In genomic region chr1:111768625-111769024, GRCh38 we compare ENCODE assay signal across 22 cellular contexts. TPM values are rescaled to one million over a fixed set of nuclear protein-coding genes. Genes with fewer than 3 reads are reported as not detected.
DNase-seq lines count a peak whose midpoint lies in the region; ATAC-seq, FAIRE-seq and TF ChIP-seq lines count a peak whose summit lies in the region.
"Had no signal": no experiment of that assay in that cellular context is flagged by ENCODE, and none has a peak within 500 bp of the region (broad histone marks: within the 10 kb centered on the region; RNA-seq: fewer than 3 reads in every experiment).

No MANE protein-coding gene starts in this region.

- no peak overlapping the region for H2BK12ac ChIP-seq in mesenchymal stem cell (ENCODE audit: low read length in 2 of 2)

- H3K4me2 ChIP-seq in K562 (ENCODE audit: insufficient read depth, low read length) (no peak overlapping the region), mesenchymal stem cell (ENCODE audit: low read length, poor library complexity, severe bottlenecking) (no peak overlapping the region)

- FAIRE-seq in K562 (lab: Jason Lieb, UNC), result no peak
- FAIRE-seq: HepG2 had no signal

- intact Hi-C loops in activated naive CD4-positive, alpha-beta T cell treated with anti-CD3 and anti-CD28 coated beads for 36 hours (cut with micrococcal nuclease), result loop anchor here (1.0 to 10.0 kb wide), 7 partner anchors 13 to 736 kb away; partner anchors contain the start of gene DDX20
- intact Hi-C loops in K562 (cut with micrococcal nuclease), result loop anchor here (1.0 to 5.0 kb wide), 2 partner anchors 261 to 287 kb away; no protein-coding TSS in a partner anchor

- no peak overlapping the region for H3K27ac ChIP-seq in K562 (ENCODE audit: extremely low read depth, low read depth, low read length)
- H3K27ac ChIP-seq in mesenchymal stem cell (ENCODE audit: low read length, poor library complexity, severe bottlenecking), result peak overlapping the region; percentile 38
- H3K27ac ChIP-seq: C4-2B, RWPE1 had no signal

- no peak overlapping the region for H3K14ac ChIP-seq in mesenchymal stem cell (ENCODE audit: low read length in 2 of 2)

- peaks cover 3% of the 10 kb centered on the region; the same call in 1 of the 3 replicates for H3K79me2 ChIP-seq in K562 (ENCODE audit: control insufficient read depth, insufficient read depth, low read length)

- H3K9me3 Mint-ChIP-seq in activated naive CD4-positive, alpha-beta T cell treated with anti-CD3 and anti-CD28 coated beads, Interleukin-2, amount 50 U/mL, for 72 hours, result no peaks in the 10 kb centered on the region
- H3K9me3 Mint-ChIP-seq in activated naive CD4-positive, alpha-beta T cell treated with anti-CD3 and anti-CD28 coated beads for 36 hours, result no peaks in the 10 kb centered on the region
- H3K9me3 Mint-ChIP-seq in activated CD4-positive, alpha-beta T cell treated with anti-CD3 and anti-CD28 coated beads, Interleukin-2, amount 10 ng/mL, durations not matched to agents 7 days and 5 days, result no peaks in the 10 kb centered on the region
- H3K9me3 Mint-ChIP-seq: CD8-positive, alpha-beta T cell; H9 had no signal

- H3K4me3 Mint-ChIP-seq in activated naive CD4-positive, alpha-beta T cell treated with anti-CD3 and anti-CD28 coated beads for 36 hours, result no peak overlapping the region
- no peak overlapping the region for H3K4me3 Mint-ChIP-seq in activated CD4-positive, alpha-beta T cell treated with anti-CD3 and anti-CD28 coated beads, Interleukin-2, amount 10 ng/mL, durations not matched to agents 7 days and 5 days
- H3K4me3 Mint-ChIP-seq: CD8-positive, alpha-beta T cell; H9 had no signal

- H4K20me1 ChIP-seq in K562 (replicated peaks; ENCODE audit: control insufficient read depth, insufficient read depth, low read length), result no peaks in the 10 kb centered on the region; the same call in 1 of the 2 replicates

- peaks cover 15% of the 10 kb centered on the region for H3K79me1 ChIP-seq in mesenchymal stem cell (replicated peaks; ENCODE audit: low read length, poor library complexity, severe bottlenecking)

- no peaks in the 10 kb centered on the region for H3K36me3 Mint-ChIP-seq in activated naive CD4-positive, alpha-beta T cell treated with anti-CD3 and anti-CD28 coated beads, Interleukin-2, amount 50 U/mL, for 72 hours
- H3K36me3 Mint-ChIP-seq in activated naive CD4-positive, alpha-beta T cell treated with anti-CD3 and anti-CD28 coated beads for 36 hours (ENCODE audit: low read depth), result peaks cover 16% of the 10 kb centered on the region
- H3K36me3 Mint-ChIP-seq in activated CD4-positive, alpha-beta T cell treated with anti-CD3 and anti-CD28 coated beads, Interleukin-2, amount 10 ng/mL, durations not matched to agents 7 days and 5 days (ENCODE audit: low read depth), result peaks cover 27% of the 10 kb centered on the region

- H3K9me1 ChIP-seq in K562 (ENCODE audit: control insufficient read depth, insufficient read depth, low read length), result no peaks in the 10 kb centered on the region

- peaks cover 12% of the 10 kb centered on the region for H3K4me1 Mint-ChIP-seq in activated naive CD4-positive, alpha-beta T cell treated with anti-CD3 and anti-CD28 coated beads for 36 hours (ENCODE audit: low read depth)
- H3K4me1 Mint-ChIP-seq in activated CD4-positive, alpha-beta T cell treated with anti-CD3 and anti-CD28 coated beads, Interleukin-2, amount 10 ng/mL, durations not matched to agents 7 days and 5 days, result peaks cover 6% of the 10 kb centered on the region
- H3K4me1 Mint-ChIP-seq: H9 had no signal

- H2BK120ac ChIP-seq in mesenchymal stem cell (ENCODE audit: low read depth, low read length), result no peak overlapping the region

- H3K18ac ChIP-seq in mesenchymal stem cell (ENCODE audit: low read depth in 1 of 2, low read length in 2 of 2), result no peak overlapping the region

- in situ Hi-C loops in K562 (cut with MboI), result loop anchor here (5.0 kb wide), 1 partner anchor 546 kb away; no protein-coding TSS in a partner anchor

- TF ChIP-seq EP300 in K562 (IDR thresholded peaks at IDR 0.05; ENCODE audit: low read length), result no peak

- no peak for TF ChIP-seq CTCF in K562 (IDR thresholded peaks at IDR 0.05 in 2 of 3, conservative IDR thresholded peaks at IDR 0.05 in 1 of 3; ENCODE audit: insufficient read depth in 2 of 3, low read depth in 1 of 3, low read length in 3 of 3)

- H3K36me3 ChIP-seq in K562 (ENCODE audit: control insufficient read depth, insufficient read depth, low read length), result peaks cover 61% of the 10 kb centered on the region
- peaks cover 4 to 55% of the 10 kb centered on the region in 2 experiments for H3K36me3 ChIP-seq in mesenchymal stem cell (ENCODE audit: control insufficient read depth in 1 of 2, insufficient read depth in 2 of 2, low read depth in 1 of 2, low read length in 2 of 2)

- peak; percentile 28 to 51 for ATAC-seq in activated naive CD4-positive, alpha-beta T cell treated with anti-CD3 and anti-CD28 coated beads, Interleukin-2, amount 50 U/mL, for 72 hours
- no peak; the same call in 2 of the 3 replicates for ATAC-seq in K562
- no peak for ATAC-seq in HG02623 (IDR thresholded peaks at IDR 0.05; ENCODE audit: unreplicated experiment)
- ATAC-seq: CD8-positive, alpha-beta T cell; HepG2; Panc1 had no signal

- no peaks in the 10 kb centered on the region for H3K27me3 ChIP-seq in K562 (ENCODE audit: control insufficient read depth in 2 of 2, insufficient read depth in 2 of 2, low read length in 2 of 2)
- no peaks in the 10 kb centered on the region for H3K27me3 ChIP-seq in mesenchymal stem cell (ENCODE audit: control insufficient read depth in 1 of 2, insufficient read depth in 1 of 2, low read length in 2 of 2)

- no peak overlapping the region for H4K91ac ChIP-seq in mesenchymal stem cell (ENCODE audit: low read length)

- no peak overlapping the region for H2BK5ac ChIP-seq in mesenchymal stem cell (ENCODE audit: low read depth, low read length, poor library complexity, severe bottlenecking)

- H3K23ac ChIP-seq in mesenchymal stem cell (ENCODE audit: low read length in 2 of 2), result no peak overlapping the region

- H2AFZ ChIP-seq in K562 (ENCODE audit: low read depth, low read length) (no peak overlapping the region), mesenchymal stem cell (ENCODE audit: low read depth, low read length) (no peak overlapping the region)

- H3K4me3 ChIP-seq in K562 (no peak overlapping the region), mesenchymal stem cell (ENCODE audit: insufficient read depth in 1 of 2, low read depth in 1 of 2, low read length in 2 of 2) (no peak overlapping the region)

- H2AK5ac ChIP-seq in mesenchymal stem cell (ENCODE audit: low read length, severe bottlenecking), result no peak overlapping the region

- POLR2A ChIA-PET in K562 (lab: Yijun Ruan, JAX), result interaction anchor here (0.6 to 5.9 kb wide), 7 partner anchors 8 to 457 kb away, joined by 3 to 43 read pairs (median 3); partner anchors contain the start of gene DDX20
- POLR2A ChIA-PET in activated CD4-positive, alpha-beta T cell treated with anti-CD3 and anti-CD28 coated beads, Interleukin-2, amount 10 ng/mL, durations not matched to agents 7 days and 5 days (lab: Charles Lee), result interaction anchor here (0.7 kb wide), 1 partner anchor 589 kb away, joined by 3 read pairs; no protein-coding TSS in a partner anchor

- no peak overlapping the region for H2BK15ac ChIP-seq in mesenchymal stem cell (ENCODE audit: low read depth, poor library complexity, severe bottlenecking)

- no peak; the same call in 1 of the 2 replicates for TF ChIP-seq POLR2A in K562 (conservative IDR thresholded peaks at IDR 0.05)

- no peak for DNase-seq in activated naive CD4-positive, alpha-beta T cell treated with anti-CD3 and anti-CD28 coated beads, Interleukin-2, amount 50 U/mL, for 72 hours (ENCODE audit: low spot score in 2 of 2)
- no peak for DNase-seq in activated naive CD4-positive, alpha-beta T cell treated with anti-CD3 and anti-CD28 coated beads for 36 hours
- DNase-seq in K562 (ENCODE audit: extremely low read depth in 1 of 4, low spot score in 3 of 4) (no peak), mesenchymal stem cell (no peak), OCI-M1 (lab: John Stamatoyannopoulos, UW) (no peak)
- DNase-seq in activated CD4-positive, alpha-beta T cell treated with anti-CD3 and anti-CD28 coated beads, Interleukin-2, amount 10 ng/mL, durations not matched to agents 7 days and 5 days, result no peak
- DNase-seq: Caco-2; CD8-positive, alpha-beta T cell; DMS79 treated with DMSO at 0.1 percent for 48 hours; H9; Kasumi-1; NCI-H1092 treated with DMSO at 0.1 percent for 48 hours; NCI-H1436 treated with DMSO at 0.1 percent for 48 hours; NCI-H187 treated with DMSO at 0.1 percent for 48 hours; NCI-H226; NCI-H69; SHP77 had no signal

- H3K4ac ChIP-seq in mesenchymal stem cell (ENCODE audit: low read depth in 1 of 2, low read length in 2 of 2), result no peak overlapping the region

- no peaks in the 10 kb centered on the region for H3K4me1 ChIP-seq in K562 (replicated peaks in 1 of 2; ENCODE audit: control insufficient read depth in 2 of 2, insufficient read depth in 2 of 2, low read length in 2 of 2)
- no peaks in the 10 kb centered on the region for H3K4me1 ChIP-seq in mesenchymal stem cell (ENCODE audit: control insufficient read depth, insufficient read depth, low read depth, low read length)
- H3K4me1 ChIP-seq: Caco-2 had no signal

- BruUV-seq in K562 (replicated peaks; lab: Mats Ljungman, UMichigan), result no TSS peak

- CTCF ChIA-PET in activated naive CD4-positive, alpha-beta T cell treated with anti-CD3 and anti-CD28 coated beads for 36 hours (lab: Charles Lee), result interaction anchor here (0.7 to 5.0 kb wide), 15 partner anchors 12 to 738 kb away, joined by 3 to 38 read pairs (median 5); partner anchors contain the start of gene DDX20
- CTCF ChIA-PET in K562 (lab: Yijun Ruan, JAX; ENCODE audit: low intra/inter-chr PET ratio), result interaction anchor here (1.3 to 5.1 kb wide), 5 partner anchors 22 to 545 kb away, joined by 3 to 61 read pairs (median 6); no protein-coding TSS in a partner anchor
- CTCF ChIA-PET in activated CD4-positive, alpha-beta T cell treated with anti-CD3 and anti-CD28 coated beads, Interleukin-2, amount 10 ng/mL, durations not matched to agents 7 days and 5 days (lab: Charles Lee), result interaction anchor here (0.5 to 1.8 kb wide), 8 partner anchors 8 to 368 kb away, joined by 3 to 7 read pairs (median 4); no protein-coding TSS in a partner anchor

- no peaks in the 10 kb centered on the region for H3K27me3 Mint-ChIP-seq in activated naive CD4-positive, alpha-beta T cell treated with anti-CD3 and anti-CD28 coated beads for 36 hours (ENCODE audit: low read depth)
- H3K27me3 Mint-ChIP-seq in activated CD4-positive, alpha-beta T cell treated with anti-CD3 and anti-CD28 coated beads, Interleukin-2, amount 10 ng/mL, durations not matched to agents 7 days and 5 days, result no peaks in the 10 kb centered on the region

- no peak overlapping the region for H3K27ac Mint-ChIP-seq in activated naive CD4-positive, alpha-beta T cell treated with anti-CD3 and anti-CD28 coated beads, Interleukin-2, amount 50 U/mL, for 72 hours
- H3K27ac Mint-ChIP-seq in activated naive CD4-positive, alpha-beta T cell treated with anti-CD3 and anti-CD28 coated beads for 36 hours, result no peak overlapping the region
- H3K27ac Mint-ChIP-seq in activated CD4-positive, alpha-beta T cell treated with anti-CD3 and anti-CD28 coated beads, Interleukin-2, amount 10 ng/mL, durations not matched to agents 7 days and 5 days, result no peak overlapping the region
- H3K27ac Mint-ChIP-seq: CD8-positive, alpha-beta T cell; H9 had no signal

- H4K8ac ChIP-seq in mesenchymal stem cell (ENCODE audit: low read length), result no peak overlapping the region

- H3K9ac ChIP-seq in K562 (ENCODE audit: insufficient read depth in 1 of 2, low read depth in 2 of 2, low read length in 2 of 2), result no peak overlapping the region
- no peak overlapping the region for H3K9ac ChIP-seq in mesenchymal stem cell (ENCODE audit: low read length)

- H3K9me3 ChIP-seq in K562 (replicated peaks; ENCODE audit: control insufficient read depth, insufficient read depth, low read depth, low read length) (no peaks in the 10 kb centered on the region), mesenchymal stem cell (ENCODE audit: control insufficient read depth, low read length) (no peaks in the 10 kb centered on the region)
- H3K9me3 ChIP-seq: Caco-2 had no signal

- no peak for TF ChIP-seq RAD21 in K562 (CRISPR knock-in tag; conservative IDR thresholded peaks at IDR 0.05 in 1 of 2, IDR thresholded peaks at IDR 0.05 in 1 of 2)

RNA-seq across cellular contexts. Expression of gene DDX20, which starts 12.9 kb away (rescaled TPM):
- 10 to 100 TPM; 11.2 to 13.6 TPM for total RNA-seq in activated naive CD4-positive, alpha-beta T cell treated with anti-CD3 and anti-CD28 coated beads, Interleukin-2, amount 50 U/mL, for 72 hours
- 10 to 100 TPM; 11.4 to 13.3 TPM for total RNA-seq in activated naive CD4-positive, alpha-beta T cell treated with anti-CD3 and anti-CD28 coated beads for 36 hours
- 11.2 and 36.6 TPM in 2 replicates for total RNA-seq in K562 (2011; cell fraction: chromatin; rRNA removed; ENCODE audit: low replicate concordance)
- total RNA-seq in K562 (2011; cell fraction: nucleolus; rRNA removed), result 8.7 and 9.2 TPM in 2 replicates
- 11.8 and 13.9 TPM in 2 replicates for total RNA-seq in K562 (2011; cell fraction: nucleoplasm; rRNA removed)
- total RNA-seq in K562 (2014; rRNA removed), result 29.3 and 29.9 TPM in 2 replicates
- 29.6 and 32.6 TPM in 2 replicates for total RNA-seq in K562 (2014; rRNA removed; fragmentation: Illumina TruSeq; extraction: Trizol)
- total RNA-seq in K562 (2015; rRNA removed; fragmentation: Illumina TruSeq; extraction: Trizol), result 30.0 and 33.4 TPM in 2 replicates
- 21.3 and 22.1 TPM in 2 replicates for total RNA-seq in K562 (2021)
- polyA plus RNA-seq in K562 (2011; rRNA removed), result 18.3 and 24.5 TPM in 2 replicates
- 7.0 and 10.0 TPM in 2 replicates for polyA plus RNA-seq in K562 (2011; cell fraction: cytosol; rRNA removed)
- 18.8 and 25.7 TPM in 2 replicates for polyA plus RNA-seq in K562 (2011; cell fraction: nucleus; rRNA removed)
- polyA plus RNA-seq in K562 (2012), result 10.5 and 14.3 TPM in 2 replicates
- polyA plus RNA-seq in K562 (2014; fragmentation: Illumina TruSeq; extraction: Trizol), result 24.5 and 26.1 TPM in 2 replicates
- polyA plus RNA-seq in K562 (2014; fragmentation: Nextera tagmentation; extraction: Ambion mirVana), result 1 to 10 TPM; 8.3 to 8.5 TPM
- polyA plus RNA-seq in K562 (2014; rRNA removed), result 15.3 and 17.6 TPM in 2 replicates
- polyA minus RNA-seq in K562 (2011; rRNA and poly(A)+ RNA removed), result 33.7 and 37.1 TPM in 2 replicates
- polyA minus RNA-seq in K562 (2011; cell fraction: cytosol; rRNA and poly(A)+ RNA removed), result 16.9 and 18.9 TPM in 2 replicates
- polyA minus RNA-seq in K562 (2011; cell fraction: nucleus; rRNA and poly(A)+ RNA removed), result 14.1 and 30.2 TPM in 2 replicates
- polyA plus RNA-seq in mesenchymal stem cell (2013, experiment 1 of 2), result 8.2 TPM
- 9.0 TPM for polyA plus RNA-seq in mesenchymal stem cell (2013, experiment 2 of 2)
- total RNA-seq in activated CD4-positive, alpha-beta T cell treated with anti-CD3 and anti-CD28 coated beads, Interleukin-2, amount 10 ng/mL, durations not matched to agents 7 days and 5 days, result 10 to 100 TPM; 14.4 to 18.9 TPM

RNA-seq across cellular contexts. Expression of gene INKA2, which starts 29.4 kb away (rescaled TPM):
- total RNA-seq in activated naive CD4-positive, alpha-beta T cell treated with anti-CD3 and anti-CD28 coated beads, Interleukin-2, amount 50 U/mL, for 72 hours, result 1 to 10 TPM; 1.4 to 4.4 TPM
- 1 to 10 TPM; 1.9 to 3.2 TPM for total RNA-seq in activated naive CD4-positive, alpha-beta T cell treated with anti-CD3 and anti-CD28 coated beads for 36 hours
- total RNA-seq in K562 (2011; cell fraction: chromatin; rRNA removed; ENCODE audit: low replicate concordance), result 0.14 and 0.76 TPM in 2 replicates
- 0.50 and 0.79 TPM in 2 replicates for total RNA-seq in K562 (2011; cell fraction: nucleolus; rRNA removed)
- total RNA-seq in K562 (2011; cell fraction: nucleoplasm; rRNA removed), result 0.51 and 0.61 TPM in 2 replicates
- total RNA-seq in K562 (2014; rRNA removed) (0.27 and 0.41 TPM in 2 replicates), K562 (2014; rRNA removed; fragmentation: Illumina TruSeq; extraction: Trizol) (0.32 and 0.33 TPM in 2 replicates), K562 (2015; rRNA removed; fragmentation: Illumina TruSeq; extraction: Trizol) (0.25 and 0.26 TPM in 2 replicates), K562 (2021) (0.45 and 1.4 TPM in 2 replicates)
- polyA plus RNA-seq in K562 (2011; rRNA removed) (0.24 and 0.43 TPM in 2 replicates), K562 (2014; fragmentation: Illumina TruSeq; extraction: Trizol) (0.12 and 0.14 TPM in 2 replicates), K562 (2014; fragmentation: Nextera tagmentation; extraction: Ambion mirVana) (under 1 TPM in 1 of 2 experiments, not detected in 1; 0.04 TPM), K562 (2014; rRNA removed) (0.12 and 0.53 TPM in 2 replicates)
- 0.35 and 0.75 TPM in 2 replicates for polyA plus RNA-seq in K562 (2011; cell fraction: cytosol; rRNA removed)
- 0.10 and 0.37 TPM in 2 replicates for polyA plus RNA-seq in K562 (2011; cell fraction: nucleus; rRNA removed)
- 0.46 and 0.72 TPM in 2 replicates for polyA plus RNA-seq in K562 (2012)
- 0.49 and 1.9 TPM in 2 replicates for polyA minus RNA-seq in K562 (2011; rRNA and poly(A)+ RNA removed)
- polyA minus RNA-seq in K562 (2011; cell fraction: cytosol; rRNA and poly(A)+ RNA removed), result 0.29 TPM in 1 of 2 replicates, not detected in the other
- polyA minus RNA-seq in K562 (2011; cell fraction: nucleus; rRNA and poly(A)+ RNA removed), result 0.13 and 1.00 TPM in 2 replicates
- polyA plus RNA-seq in mesenchymal stem cell (2013, experiment 1 of 2), result 4.3 TPM
- 3.7 TPM for polyA plus RNA-seq in mesenchymal stem cell (2013, experiment 2 of 2)
- total RNA-seq in activated CD4-positive, alpha-beta T cell treated with anti-CD3 and anti-CD28 coated beads, Interleukin-2, amount 10 ng/mL, durations not matched to agents 7 days and 5 days, result 1 to 10 TPM; 2.4 to 4.2 TPM

Comparison
In these comparisons a context has a peak if more than half of its experiments do, and no peak if none do; other contexts are left out.
1. ATAC-seq: peak in activated naive CD4-positive, alpha-beta T cell treated with anti-CD3 and anti-CD28 coated beads, Interleukin-2, amount 50 U/mL, for 72 hours (2 of 2); none in K562 (single experiment) and HG02623 (single experiment).